Comparison of ENCODE assay signal across 1 cellular context in genomic region chr12:11863478-11863906, GRCh38.
TF ChIP-seq lines count a peak whose summit lies in the region.

No MANE protein-coding gene starts in this region.

TF ChIP-seq in IMR-90, 13 proteins besides CTCF, POLR2A, EP300 and RAD21 (continued from another document):
- TF ChIP-seq SMC3 (IDR thresholded peaks at IDR 0.05; ENCODE audit: low read depth, low read length), result no peak
- no peak for TF ChIP-seq CHD1 (IDR thresholded peaks at IDR 0.05; ENCODE audit: low read depth, low read length)
- TF ChIP-seq BHLHE40 (IDR thresholded peaks at IDR 0.05; ENCODE audit: low read depth, low read length), result no peak
